In the genomic region with DNA sequence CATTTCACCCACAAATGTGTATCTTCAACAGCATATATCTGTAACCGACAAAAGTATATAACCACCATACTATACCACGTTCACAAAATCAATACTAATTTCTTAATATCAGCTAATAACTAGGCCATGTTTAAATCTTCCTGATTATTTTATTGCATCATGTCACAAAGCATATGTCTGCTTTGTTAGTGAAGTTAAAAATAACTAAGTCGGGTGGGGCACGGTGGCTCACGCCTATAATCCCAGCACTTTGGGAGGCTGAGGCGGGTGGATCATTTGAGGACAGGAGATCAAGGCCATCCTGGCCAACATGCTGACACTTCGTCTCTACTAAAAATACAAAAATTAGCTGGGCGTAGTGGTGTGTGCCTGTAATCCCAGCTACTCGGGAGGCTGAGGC, we compare ENCODE assay signal across 25 cellular contexts.
"Had no signal": no experiment of that assay in that cellular context is flagged by ENCODE, and none has a peak within 500 bp of the region (broad histone marks: within the 10 kb centered on the region; RNA-seq: fewer than 3 reads in every experiment).

No MANE protein-coding gene starts in this region.

- DNase-seq: activated CD4-positive, alpha-beta T cell treated with anti-CD3 and anti-CD28 coated beads for 4 hours; activated CD8-positive, alpha-beta memory T cell treated with anti-CD3 and anti-CD28 coated beads, Interleukin-2, amount 50 U/mL, for 4 hours; activated CD8-positive, alpha-beta T cell treated with anti-CD3 and anti-CD28 coated beads for 36 hours; activated gamma-delta T cell treated with Interleukin-2 at 50 U/mL for 16 hours; activated naive CD4-positive, alpha-beta T cell treated with anti-CD3 and anti-CD28 coated beads, Interleukin-2, amount 50 U/mL, for 16 hours; activated T-cell treated with anti-CD3 and anti-CD28 coated beads, Interleukin-2, amount 50 U/mL, for 72 hours; aorta; caudate nucleus; Kasumi-1; NCI-H1105 treated with DMSO at 0.1 percent for 48 hours; NCI-H146; NCI-H187 treated with DMSO at 0.1 percent for 48 hours; NCI-H2081 treated with DMSO at 0.1 percent for 48 hours; NCI-H2171; NCI-H2227 treated with DMSO at 0.1 percent for 48 hours; NCI-H446 treated with DMSO at 0.1 percent for 48 hours; NCI-H524 treated with DMSO at 0.1 percent for 48 hours; NCI-H748 treated with DMSO at 0.1 percent for 48 hours; RPMI8226; SK-N-SH; T-helper 1 cell had no signal

- H3K4me3 Mint-ChIP-seq: activated CD8-positive, alpha-beta T cell treated with anti-CD3 and anti-CD28 coated beads for 36 hours; activated T-cell treated with anti-CD3 and anti-CD28 coated beads, Interleukin-2, amount 50 U/mL, for 72 hours had no signal

- ATAC-seq: activated CD8-positive, alpha-beta T cell treated with anti-CD3 and anti-CD28 coated beads for 36 hours; activated T-cell treated with anti-CD3 and anti-CD28 coated beads, Interleukin-2, amount 50 U/mL, for 72 hours; Right ventricle myocardium inferior had no signal

- H3K9me3 Mint-ChIP-seq: activated CD8-positive, alpha-beta T cell treated with anti-CD3 and anti-CD28 coated beads for 36 hours had no signal

- H3K9me3 ChIP-seq: breast epithelium, SK-N-SH had no signal

- H3K27ac ChIP-seq: breast epithelium, VCaP had no signal

- H3K27ac Mint-ChIP-seq: activated CD8-positive, alpha-beta T cell treated with anti-CD3 and anti-CD28 coated beads for 36 hours; activated T-cell treated with anti-CD3 and anti-CD28 coated beads, Interleukin-2, amount 50 U/mL, for 72 hours; activated T-helper 2 cell treated with anti-CD3 and anti-CD28 coated beads, Interferon-gamma antibody, Interleukin-2, Interleukin-4, amounts not matched to agents 10 μg/mL and 5 μg/mL and 100 μg/mL, durations not matched to agents 14 hours and 24 hours and 36 hours had no signal

- H3K27me3 ChIP-seq: breast epithelium had no signal

- H3K9ac ChIP-seq: SK-N-SH had no signal

- H3K4me3 ChIP-seq: breast epithelium had no signal

- H3K4me1 ChIP-seq: breast epithelium had no signal

- H3K36me3 ChIP-seq: breast epithelium had no signal

- H3K27me3 Mint-ChIP-seq: activated CD8-positive, alpha-beta T cell treated with anti-CD3 and anti-CD28 coated beads for 36 hours had no signal
